1 cellular context compared by ENCODE assay signal in genomic region chr1:167158813-167159275, GRCh38.
TF ChIP-seq lines count a peak whose summit lies in the region.

No MANE protein-coding gene starts in this region.

TF ChIP-seq in GM23338, 12 proteins besides CTCF, POLR2A, EP300 and RAD21 (continued from another document):
- TF ChIP-seq ETS1 (IDR thresholded peaks at IDR 0.05) (no peak), STAT1 (IDR thresholded peaks at IDR 0.05; ENCODE audit: unreplicated experiment) (no peak), EZH2phosphoT487 (IDR thresholded peaks at IDR 0.05; ENCODE audit: unreplicated experiment) (no peak), REST (IDR thresholded peaks at IDR 0.05; ENCODE audit: unreplicated experiment) (no peak), EZH2 (IDR thresholded peaks at IDR 0.05; ENCODE audit: low read depth, unreplicated experiment) (no peak), ZNF331 (CRISPR knock-in tag; IDR thresholded peaks at IDR 0.05; ENCODE audit: low read depth) (no peak)
